In genomic region chr1:3772027-3772714, GRCh38 we compare ENCODE assay signal across 9 cellular contexts. TPM values are rescaled to one million over a fixed set of nuclear protein-coding genes. Genes with fewer than 3 reads are reported as not detected.
DNase-seq lines count a peak whose midpoint lies in the region; ATAC-seq and TF ChIP-seq lines count a peak whose summit lies in the region.
"Had no signal": no experiment of that assay in that cellular context is flagged by ENCODE, and none has a peak within 500 bp of the region (broad histone marks: within the 10 kb centered on the region; RNA-seq: fewer than 3 reads in every experiment).

No MANE protein-coding gene starts in this region.

- H3K36me3 ChIP-seq in rectal smooth muscle tissue (ENCODE audit: control insufficient read depth, insufficient read depth, low read length) (no peaks in the 10 kb centered on the region), aorta (ENCODE audit: control insufficient read depth in 1 of 2, insufficient read depth in 2 of 2, low read length in 1 of 2) (no peaks in the 10 kb centered on the region)

- H3K4me1 ChIP-seq in rectal smooth muscle tissue (ENCODE audit: control insufficient read depth, insufficient read depth, low read length) (peaks cover 5% of the 10 kb centered on the region), aorta (ENCODE audit: control insufficient read depth in 1 of 2, insufficient read depth in 2 of 2, low read length in 2 of 2) (no peaks in the 10 kb centered on the region)

- peak overlapping the region; percentile 50 for H3K4me3 ChIP-seq in Jurkat, Clone E6-1 (ENCODE audit: low read length)
- peak overlapping the region; percentile 74 for H3K4me3 ChIP-seq in rectal smooth muscle tissue (ENCODE audit: low read length)
- H3K4me3 ChIP-seq in aorta (ENCODE audit: low read length in 2 of 2), result peak overlapping the region; percentile 40 to 45

- intact Hi-C loops in CD4-positive, alpha-beta T cell (cut with DNase I, micrococcal nuclease), result loop anchor here in 1 of 2 experiments (1.0 to 10.0 kb wide), 3 partner anchors 24 to 1247 kb away; partner anchors contain the start of genes LRRC47 and PANK4
- intact Hi-C loops in left cardiac atrium (cut with DNase I) (no loop called here), aorta (cut with DNase I) (no loop called here)

- no peak for TF ChIP-seq CTCF in CD4-positive, alpha-beta T cell (IDR thresholded peaks at IDR 0.05)

- CTCF ChIA-PET in CD4-positive, alpha-beta T cell (lab: Charles Lee), result no interaction called here

- ATAC-seq in CD4-positive, alpha-beta T cell (ENCODE audit: poor library complexity), result peak; percentile 77
- ATAC-seq in GM21360 (IDR thresholded peaks at IDR 0.05; ENCODE audit: unreplicated experiment), result peak; percentile 61
- ATAC-seq in activated naive CD8-positive, alpha-beta T cell treated with anti-CD3 and anti-CD28 coated beads, Interleukin-2, amount 50 U/mL, for 24 hours, result peak; percentile 71
- ATAC-seq in left cardiac atrium, result peak; percentile 86
- peak; percentile 88 for ATAC-seq in aorta (ENCODE audit: low FRiP score)

- H3K27ac Mint-ChIP-seq in CD4-positive, alpha-beta T cell, result no peak overlapping the region
- H3K27ac Mint-ChIP-seq in activated naive CD8-positive, alpha-beta T cell treated with anti-CD3 and anti-CD28 coated beads, Interleukin-2, amount 50 U/mL, for 24 hours, result peak overlapping the region; percentile 60

- H3K9me3 ChIP-seq in CD4-positive, alpha-beta T cell (ENCODE audit: control insufficient read depth, low read length), result no peaks in the 10 kb centered on the region
- no peaks in the 10 kb centered on the region for H3K9me3 ChIP-seq in aorta (ENCODE audit: control insufficient read depth, low read length)

- H3K9ac ChIP-seq in rectal smooth muscle tissue (ENCODE audit: low read length), result no peak overlapping the region

- POLR2A ChIA-PET in CD4-positive, alpha-beta T cell (lab: Charles Lee), result no interaction called here

- WGBS in aorta, 2 donors, result 0 to 1% methylated on average over 32 to 61 of the region's 61 CpGs

- no peaks in the 10 kb centered on the region for H3K36me3 Mint-ChIP-seq in CD4-positive, alpha-beta T cell (ENCODE audit: low read depth)
- no peaks in the 10 kb centered on the region for H3K36me3 Mint-ChIP-seq in activated naive CD8-positive, alpha-beta T cell treated with anti-CD3 and anti-CD28 coated beads, Interleukin-2, amount 50 U/mL, for 24 hours (ENCODE audit: low read depth)

- no peak overlapping the region for H3K27ac ChIP-seq in CD4-positive, alpha-beta T cell (ENCODE audit: low read depth, low read length)
- H3K27ac ChIP-seq in rectal smooth muscle tissue (ENCODE audit: low read depth, low read length), result peak overlapping the region; percentile 69
- H3K27ac ChIP-seq in aorta (ENCODE audit: low read depth in 1 of 2, low read length in 2 of 2), result no peak overlapping the region

- peak overlapping the region; percentile 80 for H3K4me3 Mint-ChIP-seq in CD4-positive, alpha-beta T cell
- peak overlapping the region; percentile 72 for H3K4me3 Mint-ChIP-seq in activated naive CD8-positive, alpha-beta T cell treated with anti-CD3 and anti-CD28 coated beads, Interleukin-2, amount 50 U/mL, for 24 hours

- peaks cover 5% of the 10 kb centered on the region for H3K4me1 Mint-ChIP-seq in CD4-positive, alpha-beta T cell (ENCODE audit: low read depth)
- peaks cover 19% of the 10 kb centered on the region for H3K4me1 Mint-ChIP-seq in activated naive CD8-positive, alpha-beta T cell treated with anti-CD3 and anti-CD28 coated beads, Interleukin-2, amount 50 U/mL, for 24 hours

- H3K27me3 ChIP-seq in CD4-positive, alpha-beta T cell (ENCODE audit: control insufficient read depth, insufficient read depth, low read length), result no peaks in the 10 kb centered on the region
- H3K27me3 ChIP-seq in rectal smooth muscle tissue (ENCODE audit: control insufficient read depth, insufficient read depth, low read length) (peaks cover 3% of the 10 kb centered on the region), aorta (ENCODE audit: control insufficient read depth in 1 of 2, insufficient read depth in 2 of 2, low read length in 1 of 2) (no peaks in the 10 kb centered on the region)

- H3K9me3 Mint-ChIP-seq in CD4-positive, alpha-beta T cell, result no peaks in the 10 kb centered on the region
- H3K9me3 Mint-ChIP-seq in activated naive CD8-positive, alpha-beta T cell treated with anti-CD3 and anti-CD28 coated beads, Interleukin-2, amount 50 U/mL, for 24 hours, result no peaks in the 10 kb centered on the region

- peak; percentile 73 to 92 (median 86) for DNase-seq in CD4-positive, alpha-beta T cell
- peak; percentile 63 for DNase-seq in Jurkat, Clone E6-1 (ENCODE audit: low read depth, low spot score)
- DNase-seq in T follicular helper cell (ENCODE audit: low read depth), result peak; percentile 76
- peak; percentile 88 for DNase-seq in activated naive CD8-positive, alpha-beta T cell treated with anti-CD3 and anti-CD28 coated beads, Interleukin-2, amount 50 U/mL, for 24 hours
- peak; percentile 93 for DNase-seq in left cardiac atrium
- peak; percentile 96 to 97 for DNase-seq in aorta

- peaks cover 5% of the 10 kb centered on the region for H3K27me3 Mint-ChIP-seq in CD4-positive, alpha-beta T cell
- peaks cover 2% of the 10 kb centered on the region for H3K27me3 Mint-ChIP-seq in activated naive CD8-positive, alpha-beta T cell treated with anti-CD3 and anti-CD28 coated beads, Interleukin-2, amount 50 U/mL, for 24 hours

RNA-seq across cellular contexts. Expression of gene SMIM1, which starts 0.4 kb away (rescaled TPM):
- total RNA-seq in CD4-positive, alpha-beta T cell, result 1 to 10 TPM; 1.8 to 2.6 TPM
- not detected for polyA plus RNA-seq in Jurkat, Clone E6-1 (2012; ENCODE audit: insufficient read depth, insufficient read length)
- total RNA-seq in left cardiac atrium (10 to 100 TPM; 25.4 to 35.9 TPM), aorta (1 to 10 TPM; 5.6 to 7.5 TPM)
- polyA plus RNA-seq in aorta, result 1 to 10 TPM; 3.9 to 6.5 TPM

RNA-seq across cellular contexts. Expression of gene CCDC27, which starts 19.9 kb away (rescaled TPM):
- not detected for total RNA-seq in CD4-positive, alpha-beta T cell
- not detected for polyA plus RNA-seq in Jurkat, Clone E6-1 (2012; ENCODE audit: insufficient read depth, insufficient read length)
- total RNA-seq in left cardiac atrium (not detected), aorta (not detected)
- polyA plus RNA-seq in aorta, result not detected
- polyA plus RNA-seq: adipose tissue had no signal

RNA-seq across cellular contexts. Expression of gene LRRC47, which starts 24.1 kb away (rescaled TPM):
- total RNA-seq in CD4-positive, alpha-beta T cell, result 10 to 100 TPM; 30.1 to 32.0 TPM
- polyA plus RNA-seq in Jurkat, Clone E6-1 (2012; ENCODE audit: insufficient read depth, insufficient read length), result 45.6 TPM
- total RNA-seq in left cardiac atrium, result 10 to 100 TPM; 41.4 to 43.4 TPM
- 10 to 100 TPM; 31.9 to 38.8 TPM for total RNA-seq in aorta
- polyA plus RNA-seq in aorta, result 10 to 100 TPM; 26.8 to 30.7 TPM
